ENCODE assay signal across 8 cellular contexts in genomic region chr15:65862682-65863081, GRCh38. TPM values are rescaled to one million over a fixed set of nuclear protein-coding genes. Genes with fewer than 3 reads are reported as not detected.
DNase-seq lines count a peak whose midpoint lies in the region; ATAC-seq, FAIRE-seq and TF ChIP-seq lines count a peak whose summit lies in the region.

No MANE protein-coding gene starts in this region.

- no peak overlapping the region for H4K91ac ChIP-seq in mesenchymal stem cell (ENCODE audit: low read length)

- no peak overlapping the region for H3K18ac ChIP-seq in mesenchymal stem cell (ENCODE audit: low read depth in 1 of 2, low read length in 2 of 2)

- WGBS in mesenchymal stem cell: 8% methylated on average over 1 of the region's 1 CpG

- H3K4me3 ChIP-seq in MG63 (no peak overlapping the region), bronchial epithelial cell (ENCODE audit: low read depth, low read length) (no peak overlapping the region), mesenchymal stem cell (ENCODE audit: insufficient read depth in 1 of 2, low read depth in 1 of 2, low read length in 2 of 2) (no peak overlapping the region), ascending aorta (no peak overlapping the region)

- H3K4me2 ChIP-seq in mesenchymal stem cell (ENCODE audit: low read length, poor library complexity, severe bottlenecking): no peak overlapping the region

- intact Hi-C loops in ascending aorta (cut with DNase I): no loop called here

- H3K27me3 ChIP-seq in MG63 (peaks cover 2% of the 10 kb centered on the region; the same call in 1 of the 2 replicates), bronchial epithelial cell (ENCODE audit: control insufficient read depth, insufficient read depth, low read length) (no peaks in the 10 kb centered on the region), mesenchymal stem cell (ENCODE audit: control insufficient read depth in 1 of 2, insufficient read depth in 1 of 2, low read length in 2 of 2) (no peaks in the 10 kb centered on the region), ascending aorta (no peaks in the 10 kb centered on the region)

- H2BK5ac ChIP-seq in mesenchymal stem cell (ENCODE audit: low read depth, low read length, poor library complexity, severe bottlenecking): no peak overlapping the region

- FAIRE-seq in TTC549 (lab: Jason Lieb, UNC) (peak; percentile 85), bronchial epithelial cell (lab: Jason Lieb, UNC) (no peak)

- H4K8ac ChIP-seq in mesenchymal stem cell (ENCODE audit: low read length): no peak overlapping the region

- H2AK5ac ChIP-seq in mesenchymal stem cell (ENCODE audit: low read length, severe bottlenecking): no peak overlapping the region

- H3K27ac ChIP-seq in mesenchymal stem cell (ENCODE audit: low read length, poor library complexity, severe bottlenecking): no peak overlapping the region
- no peak overlapping the region for H3K27ac ChIP-seq in ascending aorta

- H3K9me3 ChIP-seq in MG63: no peaks in the 10 kb centered on the region
- no peaks in the 10 kb centered on the region for H3K9me3 ChIP-seq in mesenchymal stem cell (ENCODE audit: control insufficient read depth, low read length)
- H3K9me3 ChIP-seq in ascending aorta: no peaks in the 10 kb centered on the region

- H2BK12ac ChIP-seq in mesenchymal stem cell (ENCODE audit: low read length in 2 of 2): no peak overlapping the region

- H3K36me3 ChIP-seq in MG63: no peaks in the 10 kb centered on the region
- H3K36me3 ChIP-seq in bronchial epithelial cell (ENCODE audit: control insufficient read depth, insufficient read depth, low read length): no peaks in the 10 kb centered on the region
- no peaks in the 10 kb centered on the region for H3K36me3 ChIP-seq in mesenchymal stem cell (ENCODE audit: control insufficient read depth in 1 of 2, insufficient read depth in 2 of 2, low read depth in 1 of 2, low read length in 2 of 2)
- no peaks in the 10 kb centered on the region for H3K36me3 ChIP-seq in ascending aorta

- DNase-seq in A172 (ENCODE audit: low spot score) (peak; percentile 81), MG63 (peak; percentile 55), bronchial epithelial cell (ENCODE audit: low read depth) (peak; percentile 54), mesenchymal stem cell (peak; percentile 78), cerebellum (ENCODE audit: low spot score) (no peak), ascending aorta (ENCODE audit: low spot score in 2 of 2) (no peak)

- H2BK120ac ChIP-seq in mesenchymal stem cell (ENCODE audit: low read depth, low read length): no peak overlapping the region

- peak overlapping the region; percentile 60 for H2AFZ ChIP-seq in mesenchymal stem cell (ENCODE audit: low read depth, low read length)

- no peak overlapping the region for H2BK15ac ChIP-seq in mesenchymal stem cell (ENCODE audit: low read depth, poor library complexity, severe bottlenecking)

- no peak overlapping the region for H3K23ac ChIP-seq in mesenchymal stem cell (ENCODE audit: low read length in 2 of 2)

- H3K4me1 ChIP-seq in mesenchymal stem cell (ENCODE audit: control insufficient read depth, insufficient read depth, low read depth, low read length) (no peaks in the 10 kb centered on the region), ascending aorta (no peaks in the 10 kb centered on the region)

- TF ChIP-seq CTCF in bronchial epithelial cell (IDR thresholded peaks at IDR 0.05; ENCODE audit: insufficient read depth, low read length, severe bottlenecking): peak; percentile 36
- peak in 1 of 3 experiments; percentile 18 for TF ChIP-seq CTCF in ascending aorta (IDR thresholded peaks at IDR 0.05)

- H3K9ac ChIP-seq in mesenchymal stem cell (ENCODE audit: low read length): no peak overlapping the region

- no peak overlapping the region for H3K14ac ChIP-seq in mesenchymal stem cell (ENCODE audit: low read length in 2 of 2)

- H3K79me1 ChIP-seq in mesenchymal stem cell (replicated peaks; ENCODE audit: low read length, poor library complexity, severe bottlenecking): no peaks in the 10 kb centered on the region

- no peak overlapping the region for H3K4ac ChIP-seq in mesenchymal stem cell (ENCODE audit: low read depth in 1 of 2, low read length in 2 of 2)

- peak; percentile 74 for ATAC-seq in GM18502 (IDR thresholded peaks at IDR 0.05; ENCODE audit: poor library complexity, unreplicated experiment)

RNA-seq across cellular contexts. Expression of gene RAB11A, which starts 6.6 kb away (rescaled TPM):
- 271 and 277 TPM in 2 replicates for total RNA-seq in A172 (2014; rRNA removed; shearing (Covaris generic))
- total RNA-seq in MG63 (2014; rRNA removed; shearing (Covaris generic); ENCODE audit: low replicate concordance): 306 and 514 TPM in 2 replicates
- total RNA-seq in bronchial epithelial cell (167 and 195 TPM in 2 replicates), cerebellum (91.4 TPM), ascending aorta (192 TPM)
- 289 TPM for polyA plus RNA-seq in mesenchymal stem cell (2013, experiment 1 of 2)
- polyA plus RNA-seq in mesenchymal stem cell (2013, experiment 2 of 2): 300 TPM

Comparison
In these comparisons a context has a peak if more than half of its experiments do, and no peak if none do; other contexts are left out.
1. DNase-seq: peak in A172 (single experiment), MG63 (single experiment), bronchial epithelial cell (single experiment) and mesenchymal stem cell (single experiment); none in cerebellum (single experiment) and ascending aorta (0 of 2).